12 cellular contexts compared by ENCODE assay signal in genomic region chr17:66677201-66677981, GRCh38.
A peak's percentile ranks its signal among the peaks of the same experiment; 100 is the strongest.
DNase-seq lines count a peak whose midpoint lies in the region; ATAC-seq and TF ChIP-seq lines count a peak whose summit lies in the region.
"Had no signal": no experiment of that assay in that cellular context is flagged by ENCODE, and none has a peak within 500 bp of the region (broad histone marks: within the 10 kb centered on the region; RNA-seq: fewer than 3 reads in every experiment).

No MANE protein-coding gene starts in this region.

- TF ChIP-seq CTCF in psoas muscle (IDR thresholded peaks at IDR 0.05): no peak

- POLR2A ChIA-PET in activated CD4-positive, alpha-beta T cell treated with anti-CD3 and anti-CD28 coated beads for 36 hours (lab: Charles Lee): no interaction called here

- H3K27me3 ChIP-seq in psoas muscle (ENCODE audit: insufficient read depth in 3 of 3, low read length in 2 of 3): no peaks in the 10 kb centered on the region
- H3K27me3 ChIP-seq: cardiac muscle cell had no signal

- CTCF ChIA-PET in activated CD4-positive, alpha-beta T cell treated with anti-CD3 and anti-CD28 coated beads for 36 hours (lab: Charles Lee): interaction anchor here (1.6 kb wide), 1 partner anchor 10 kb away, joined by 5 read pairs; no protein-coding TSS in a partner anchor

- peak; percentile 70 for ATAC-seq in activated CD4-positive, alpha-beta T cell treated with anti-CD3 and anti-CD28 coated beads for 36 hours
- ATAC-seq in esophagus mucosa (peak; percentile 73), psoas muscle (no peak)
- peak; percentile 81 for ATAC-seq in stimulated activated effector memory CD8-positive, alpha-beta T cell treated with anti-CD3 and anti-CD28 coated beads, Interleukin-12 subunit alpha, Interleukin-12 subunit beta, amount 100 ng/mL, for 72 hours
- ATAC-seq: naive thymus-derived CD8-positive, alpha-beta T cell had no signal

- peaks cover 6% of the 10 kb centered on the region for H3K9me3 Mint-ChIP-seq in activated CD4-positive, alpha-beta T cell treated with anti-CD3 and anti-CD28 coated beads for 36 hours (ENCODE audit: low read depth)
- H3K9me3 Mint-ChIP-seq in stimulated activated effector memory CD8-positive, alpha-beta T cell treated with anti-CD3 and anti-CD28 coated beads, Interleukin-12 subunit alpha, Interleukin-12 subunit beta, amount 100 ng/mL, for 72 hours: peaks cover 6% of the 10 kb centered on the region

- H3K27ac ChIP-seq in psoas muscle: no peak overlapping the region
- H3K27ac ChIP-seq: cardiac muscle cell had no signal

- no peaks in the 10 kb centered on the region for H3K27me3 Mint-ChIP-seq in activated CD4-positive, alpha-beta T cell treated with anti-CD3 and anti-CD28 coated beads for 36 hours
- H3K27me3 Mint-ChIP-seq: naive thymus-derived CD8-positive, alpha-beta T cell had no signal

- H3K4me1 Mint-ChIP-seq in activated CD4-positive, alpha-beta T cell treated with anti-CD3 and anti-CD28 coated beads for 36 hours: peaks cover 45% of the 10 kb centered on the region
- peaks cover 69% of the 10 kb centered on the region for H3K4me1 Mint-ChIP-seq in stimulated activated effector memory CD8-positive, alpha-beta T cell treated with anti-CD3 and anti-CD28 coated beads, Interleukin-12 subunit alpha, Interleukin-12 subunit beta, amount 100 ng/mL, for 72 hours

- H3K27ac Mint-ChIP-seq in activated CD4-positive, alpha-beta T cell treated with anti-CD3 and anti-CD28 coated beads for 36 hours: peak overlapping the region; percentile 59
- peak overlapping the region; percentile 92 for H3K27ac Mint-ChIP-seq in stimulated activated effector memory CD8-positive, alpha-beta T cell treated with anti-CD3 and anti-CD28 coated beads, Interleukin-12 subunit alpha, Interleukin-12 subunit beta, amount 100 ng/mL, for 72 hours

- H3K36me3 ChIP-seq in psoas muscle (ENCODE audit: insufficient read depth in 1 of 2, low read depth in 1 of 2): no peaks in the 10 kb centered on the region
- H3K36me3 ChIP-seq: cardiac muscle cell had no signal

- H3K36me3 Mint-ChIP-seq in activated CD4-positive, alpha-beta T cell treated with anti-CD3 and anti-CD28 coated beads for 36 hours (ENCODE audit: low read depth): peaks cover 31% of the 10 kb centered on the region
- peaks cover 26% of the 10 kb centered on the region for H3K36me3 Mint-ChIP-seq in stimulated activated effector memory CD8-positive, alpha-beta T cell treated with anti-CD3 and anti-CD28 coated beads, Interleukin-12 subunit alpha, Interleukin-12 subunit beta, amount 100 ng/mL, for 72 hours

- no peaks in the 10 kb centered on the region for H3K9me3 ChIP-seq in psoas muscle

- no peak overlapping the region for H3K4me3 ChIP-seq in psoas muscle
- H3K4me3 ChIP-seq: cardiac muscle cell had no signal

- intact Hi-C loops in activated CD4-positive, alpha-beta T cell treated with anti-CD3 and anti-CD28 coated beads for 36 hours (cut with DNase I, micrococcal nuclease): loop anchor here (1.0 kb wide), 3 partner anchors 10 to 44 kb away; no protein-coding TSS in a partner anchor
- intact Hi-C loops in psoas muscle (cut with DNase I): loop anchor here in 1 of 2 donors (5.0 to 10.0 kb wide), 2 partner anchors 110 to 333 kb away; no protein-coding TSS in a partner anchor

- 93 to 95% (median 94%) methylated on average over 13 of the region's 13 CpGs for WGBS in psoas muscle, 3 donors

- peaks cover 8% of the 10 kb centered on the region for H3K4me1 ChIP-seq in psoas muscle

- DNase-seq in activated CD4-positive, alpha-beta T cell treated with anti-CD3 and anti-CD28 coated beads for 36 hours: peak; percentile 18
- no peak for DNase-seq in activated CD4-positive, alpha-beta T cell treated with anti-CD3 and anti-CD28 coated beads for 4 hours
- peak; percentile 5 for DNase-seq in RPMI7951 (ENCODE audit: low read depth)
- no peak for DNase-seq in stimulated activated effector memory CD8-positive, alpha-beta T cell treated with anti-CD3 and anti-CD28 coated beads, Interleukin-12 subunit alpha, Interleukin-12 subunit beta, amount 100 ng/mL, for 72 hours (ENCODE audit: low spot score in 2 of 2)
- no peak for DNase-seq in NCI-H1694 treated with DMSO at 0.1 percent for 48 hours (lab: John Stamatoyannopoulos, UW)
- DNase-seq in NCI-H187 treated with DMSO at 0.1 percent for 48 hours (lab: John Stamatoyannopoulos, UW): no peak
- no peak for DNase-seq in psoas muscle
- DNase-seq: hypothalamus; naive thymus-derived CD8-positive, alpha-beta T cell; NCI-H1092 had no signal

- H3K4me3 Mint-ChIP-seq in activated CD4-positive, alpha-beta T cell treated with anti-CD3 and anti-CD28 coated beads for 36 hours: no peak overlapping the region
- H3K4me3 Mint-ChIP-seq in stimulated activated effector memory CD8-positive, alpha-beta T cell treated with anti-CD3 and anti-CD28 coated beads, Interleukin-12 subunit alpha, Interleukin-12 subunit beta, amount 100 ng/mL, for 72 hours: no peak overlapping the region
- H3K4me3 Mint-ChIP-seq: naive thymus-derived CD8-positive, alpha-beta T cell had no signal

Comparison
In these comparisons a context has a peak if more than half of its experiments do, and no peak if none do; other contexts are left out.
1. DNase-seq: peak in activated CD4-positive, alpha-beta T cell treated with anti-CD3 and anti-CD28 coated beads for 36 hours (single experiment) and RPMI7951 (single experiment); none in activated CD4-positive, alpha-beta T cell treated with anti-CD3 and anti-CD28 coated beads for 4 hours (0 of 2), stimulated activated effector memory CD8-positive, alpha-beta T cell treated with anti-CD3 and anti-CD28 coated beads, Interleukin-12 subunit alpha, Interleukin-12 subunit beta, amount 100 ng/mL, for 72 hours (0 of 2), NCI-H1694 treated with DMSO at 0.1 percent for 48 hours (single experiment), NCI-H187 treated with DMSO at 0.1 percent for 48 hours (single experiment) and psoas muscle (0 of 2).
2. ATAC-seq: peak in activated CD4-positive, alpha-beta T cell treated with anti-CD3 and anti-CD28 coated beads for 36 hours (single experiment), esophagus mucosa (single experiment) and stimulated activated effector memory CD8-positive, alpha-beta T cell treated with anti-CD3 and anti-CD28 coated beads, Interleukin-12 subunit alpha, Interleukin-12 subunit beta, amount 100 ng/mL, for 72 hours (single experiment); none in psoas muscle (0 of 4).